ENCODE assay signal across 8 cellular contexts in the genomic region with DNA sequence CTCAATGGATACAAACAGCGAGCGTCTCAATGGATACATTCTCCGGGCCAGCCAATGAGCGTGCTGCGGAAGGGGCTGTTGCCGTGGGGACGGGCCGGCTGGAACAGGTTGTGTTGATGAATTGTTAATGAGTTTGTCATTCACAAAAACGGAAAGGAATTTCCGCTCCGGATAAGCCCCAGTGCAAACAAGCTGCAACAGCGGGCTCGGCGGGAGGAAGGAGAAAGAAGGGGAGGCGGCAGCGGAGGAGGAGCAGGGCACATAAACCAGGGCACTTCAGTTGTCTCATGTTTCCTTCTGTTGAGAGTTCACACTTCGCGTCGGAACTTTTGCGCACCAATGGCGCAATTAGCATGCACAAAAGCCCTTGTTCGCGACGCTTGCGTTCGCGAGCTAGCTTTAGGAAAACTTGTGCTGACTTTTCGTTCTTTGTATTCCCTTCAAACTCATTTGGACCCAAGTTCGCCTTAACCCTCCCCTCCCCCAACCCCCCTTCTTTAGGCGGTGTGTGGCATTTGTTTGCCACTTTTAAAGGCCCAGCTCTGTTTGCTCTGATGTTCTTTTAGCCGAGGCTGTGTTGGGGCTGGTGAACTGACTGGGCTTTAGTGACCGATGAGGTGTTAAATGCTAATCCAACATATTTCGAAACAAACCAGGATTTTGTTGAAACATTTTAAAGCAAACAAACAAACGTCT. TPM values are rescaled to one million over a fixed set of nuclear protein-coding genes. Genes with fewer than 3 reads are reported as not detected.
DNase-seq lines count a peak whose midpoint lies in the region; ATAC-seq and TF ChIP-seq lines count a peak whose summit lies in the region.

A gene with protein sequence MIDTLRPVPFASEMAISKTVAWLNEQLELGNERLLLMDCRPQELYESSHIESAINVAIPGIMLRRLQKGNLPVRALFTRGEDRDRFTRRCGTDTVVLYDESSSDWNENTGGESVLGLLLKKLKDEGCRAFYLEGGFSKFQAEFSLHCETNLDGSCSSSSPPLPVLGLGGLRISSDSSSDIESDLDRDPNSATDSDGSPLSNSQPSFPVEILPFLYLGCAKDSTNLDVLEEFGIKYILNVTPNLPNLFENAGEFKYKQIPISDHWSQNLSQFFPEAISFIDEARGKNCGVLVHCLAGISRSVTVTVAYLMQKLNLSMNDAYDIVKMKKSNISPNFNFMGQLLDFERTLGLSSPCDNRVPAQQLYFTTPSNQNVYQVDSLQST (minus strand): TSS at position 10 of the 696 bp plus-strand sequence. CDS start 462 bp downstream, outside the sequence.

- under 1% methylated on average over 32 of the region's 34 CpGs for WGBS in esophagus muscularis mucosa

- peak; percentile 62 for ATAC-seq in GM19467 (IDR thresholded peaks at IDR 0.05; ENCODE audit: unreplicated experiment)

- no peak for TF ChIP-seq POLR2A in esophagus muscularis mucosa (IDR thresholded peaks at IDR 0.05; ENCODE audit: low read depth)

- peak within 1 kb of the TSS; percentile 94 for H3K9ac ChIP-seq in mucosa of stomach (ENCODE audit: low read length)

- peak within 1 kb of the TSS; percentile 97 for H3K27ac Mint-ChIP-seq in activated T-helper 1 cell treated with anti-CD3 and anti-CD28 coated beads, Interleukin-12 subunit alpha, Interleukin-12 subunit beta, Interleukin-2, Interleukin-4 antibody, amounts not matched to agents 30 ng/mL and 10 ng/mL and 1 ng/mL, durations not matched to agents 14 hours and 24 hours and 36 hours

- H3K9me3 Mint-ChIP-seq in activated T-helper 1 cell treated with anti-CD3 and anti-CD28 coated beads, Interleukin-12 subunit alpha, Interleukin-12 subunit beta, Interleukin-2, Interleukin-4 antibody, amounts not matched to agents 30 ng/mL and 10 ng/mL and 1 ng/mL, durations not matched to agents 14 hours and 24 hours and 36 hours = no peaks in the 10 kb centered on the region

- H3K4me3 ChIP-seq in BJ (ENCODE audit: low read depth, low read length) = peak within 1 kb of the TSS; percentile 89
- peak within 1 kb of the TSS; percentile 75 to 90 (median 83) for H3K4me3 ChIP-seq in esophagus muscularis mucosa
- peak within 1 kb of the TSS; percentile 84 for H3K4me3 ChIP-seq in mucosa of stomach (ENCODE audit: low read length)

- DNase-seq in BJ (ENCODE audit: low read depth) (peak; percentile 97), Kasumi-1 (lab: John Stamatoyannopoulos, UW) (peak; percentile 99), RPMI7951 (ENCODE audit: low read depth) (peak; percentile 99), esophagus muscularis mucosa (ENCODE audit: extremely low spot score) (peak; percentile 99)
- DNase-seq in activated T-helper 1 cell treated with anti-CD3 and anti-CD28 coated beads, Interleukin-12 subunit alpha, Interleukin-12 subunit beta, Interleukin-2, Interleukin-4 antibody, amounts not matched to agents 30 ng/mL and 10 ng/mL and 1 ng/mL, durations not matched to agents 14 hours and 24 hours and 36 hours (ENCODE audit: low spot score) = peak; percentile 92
- DNase-seq in stimulated activated CD8-positive, alpha-beta memory T cell treated with anti-CD3 and anti-CD28 coated beads, Interleukin-4, amount 100 ng/mL, for 24 hours (ENCODE audit: low read depth) = peak; percentile 78

- peak within 1 kb of the TSS; percentile 98 for H3K4me3 Mint-ChIP-seq in activated T-helper 1 cell treated with anti-CD3 and anti-CD28 coated beads, Interleukin-12 subunit alpha, Interleukin-12 subunit beta, Interleukin-2, Interleukin-4 antibody, amounts not matched to agents 30 ng/mL and 10 ng/mL and 1 ng/mL, durations not matched to agents 14 hours and 24 hours and 36 hours

- no peak for TF ChIP-seq CTCF in BJ (IDR thresholded peaks at IDR 0.05; ENCODE audit: insufficient read depth, low read depth, low read length)
- TF ChIP-seq CTCF in esophagus muscularis mucosa (IDR thresholded peaks at IDR 0.05) = no peak

- H3K9me3 ChIP-seq in esophagus muscularis mucosa = no peaks in the 10 kb centered on the region
- no peaks in the 10 kb centered on the region for H3K9me3 ChIP-seq in mucosa of stomach (ENCODE audit: control insufficient read depth, low read length)

- no peak for TF ChIP-seq EP300 in esophagus muscularis mucosa (IDR thresholded peaks at IDR 0.05)

- H3K27me3 ChIP-seq in BJ (ENCODE audit: control insufficient read depth, insufficient read depth, low read length) = no peaks in the 10 kb centered on the region
- no peaks in the 10 kb centered on the region for H3K27me3 ChIP-seq in esophagus muscularis mucosa
- no peaks in the 10 kb centered on the region for H3K27me3 ChIP-seq in mucosa of stomach (ENCODE audit: control insufficient read depth, insufficient read depth, low read length)

- H3K4me1 Mint-ChIP-seq in activated T-helper 1 cell treated with anti-CD3 and anti-CD28 coated beads, Interleukin-12 subunit alpha, Interleukin-12 subunit beta, Interleukin-2, Interleukin-4 antibody, amounts not matched to agents 30 ng/mL and 10 ng/mL and 1 ng/mL, durations not matched to agents 14 hours and 24 hours and 36 hours (ENCODE audit: low read depth) = peaks cover 46% of the 10 kb centered on the region

- H3K27me3 Mint-ChIP-seq in activated T-helper 1 cell treated with anti-CD3 and anti-CD28 coated beads, Interleukin-12 subunit alpha, Interleukin-12 subunit beta, Interleukin-2, Interleukin-4 antibody, amounts not matched to agents 30 ng/mL and 10 ng/mL and 1 ng/mL, durations not matched to agents 14 hours and 24 hours and 36 hours (ENCODE audit: insufficient read depth) = peaks cover 3% of the 10 kb centered on the region

- H3K36me3 Mint-ChIP-seq in activated T-helper 1 cell treated with anti-CD3 and anti-CD28 coated beads, Interleukin-12 subunit alpha, Interleukin-12 subunit beta, Interleukin-2, Interleukin-4 antibody, amounts not matched to agents 30 ng/mL and 10 ng/mL and 1 ng/mL, durations not matched to agents 14 hours and 24 hours and 36 hours (ENCODE audit: low read depth) = peaks cover 35% of the 10 kb centered on the region

- peak within 1 kb of the TSS; percentile 98 to 99 (median 99) for H3K27ac ChIP-seq in esophagus muscularis mucosa (replicated peaks in 1 of 4)

- intact Hi-C loops in activated T-helper 1 cell treated with anti-CD3 and anti-CD28 coated beads, Interleukin-12 subunit alpha, Interleukin-12 subunit beta, Interleukin-2, Interleukin-4 antibody, amounts not matched to agents 30 ng/mL and 10 ng/mL and 1 ng/mL, durations not matched to agents 14 hours and 24 hours and 36 hours (cut with micrococcal nuclease) = loop anchor here (1.0 to 5.0 kb wide), 15 partner anchors 18 to 1210 kb away; a partner anchor contains a TSS
- intact Hi-C loops in esophagus muscularis mucosa (cut with DNase I) = loop anchor here (2.0 to 10.0 kb wide), 4 partner anchors 32 to 300 kb away; a partner anchor contains a TSS

- H3K4me1 ChIP-seq in esophagus muscularis mucosa (peaks cover 19 to 62% (median 57%) of the 10 kb centered on the region in 4 donors), mucosa of stomach (ENCODE audit: control insufficient read depth, insufficient read depth, low read length) (peaks cover 25% of the 10 kb centered on the region)

- CTCF ChIA-PET in BJ (lab: Yijun Ruan, JAX) = interaction anchor here (0.6 to 3.0 kb wide), 13 partner anchors 19 to 641 kb away, joined by 3 to 16 read pairs (median 4); no protein-coding TSS in a partner anchor

- POLR2A ChIA-PET in BJ (lab: Charles Lee) = interaction anchor here (2.3 kb wide), 1 partner anchor 99 kb away, joined by 8 read pairs; no protein-coding TSS in a partner anchor

- peaks cover 4% of the 10 kb centered on the region for H3K36me3 ChIP-seq in BJ (ENCODE audit: control insufficient read depth, insufficient read depth, low read length)
- H3K36me3 ChIP-seq in esophagus muscularis mucosa = peaks cover 0 to 27% (median 10%) of the 10 kb centered on the region in 4 donors
- no peaks in the 10 kb centered on the region for H3K36me3 ChIP-seq in mucosa of stomach (ENCODE audit: control insufficient read depth, insufficient read depth, low read length)

RNA-seq across cellular contexts. Expression of the gene that starts here (rescaled TPM):
- 26.6 and 30.8 TPM in 2 replicates for polyA plus RNA-seq in BJ (2011; rRNA removed)
- polyA minus RNA-seq in BJ (2011; rRNA and poly(A)+ RNA removed) = 55.8 and 79.1 TPM in 2 replicates
- total RNA-seq in RPMI7951 (2014; rRNA removed; shearing (Covaris generic)) = 36.3 and 39.8 TPM in 2 replicates
- 108 and 115 TPM in 2 replicates for total RNA-seq in activated T-helper 1 cell treated with anti-CD3 and anti-CD28 coated beads, Interleukin-12 subunit alpha, Interleukin-12 subunit beta, Interleukin-2, Interleukin-4 antibody, amounts not matched to agents 30 ng/mL and 10 ng/mL and 1 ng/mL, durations not matched to agents 14 hours and 24 hours and 36 hours
- total RNA-seq in esophagus muscularis mucosa = 100 to 1,000 TPM in 1 of 4 donors, 10 to 100 TPM in 3; 62.2 to 108 (median 77.4) TPM

Comparison
In these comparisons a context has a peak if more than half of its experiments do, and no peak if none do; other contexts are left out.
1. Peak in every context shown above with its lines: DNase-seq, ATAC-seq, H3K4me3 ChIP-seq and H3K27ac ChIP-seq.